In genomic region chr14:76948213-76948947, GRCh38 we compare ENCODE assay signal across 1 cellular context.
A peak's percentile ranks its signal among the peaks of the same experiment; 100 is the strongest.
TF ChIP-seq lines count a peak whose summit lies in the region.

No MANE protein-coding gene starts in this region.

TF ChIP-seq in HepG2, 621 proteins besides CTCF, POLR2A, EP300 and RAD21 (continued from another document and continues in another):
- TF ChIP-seq POGK (CRISPR knock-in tag; conservative IDR thresholded peaks at IDR 0.05) (no peak), ZNF280D (CRISPR knock-in tag; IDR thresholded peaks at IDR 0.05) (0 out of 2 replicates have a peak, but pooled peaks have one; percentile 71), ZNF597 (CRISPR knock-in tag; IDR thresholded peaks at IDR 0.05) (no peak), GPN1 (CRISPR knock-in tag; IDR thresholded peaks at IDR 0.05; ENCODE audit: borderline replicate concordance) (no peak), HBP1 (CRISPR knock-in tag; IDR thresholded peaks at IDR 0.05; ENCODE audit: low read depth) (no peak), ZBTB8A (CRISPR knock-in tag; IDR thresholded peaks at IDR 0.05; ENCODE audit: borderline replicate concordance, low read depth) (no peak), HNRNPK (IDR thresholded peaks at IDR 0.05; ENCODE audit: low read depth, low read length, poor library complexity, severe bottlenecking) (no peak), ELF1 (CRISPR knock-in tag; IDR thresholded peaks at IDR 0.05) (no peak), HNF1B (CRISPR knock-in tag; IDR thresholded peaks at IDR 0.05) (no peak), ZNF33B (CRISPR knock-in tag; IDR thresholded peaks at IDR 0.05) (no peak), TFDP1 (CRISPR knock-in tag; IDR thresholded peaks at IDR 0.05; ENCODE audit: borderline replicate concordance) (peak; percentile 22; the same call in 1 of the 2 replicates), BCL3 (CRISPR knock-in tag; IDR thresholded peaks at IDR 0.05) (no peak), TBX2 (CRISPR knock-in tag; IDR thresholded peaks at IDR 0.05; ENCODE audit: borderline replicate concordance) (no peak; the same call in 1 of the 2 replicates), ZNF556 (CRISPR knock-in tag; IDR thresholded peaks at IDR 0.05; ENCODE audit: borderline replicate concordance) (no peak), PRDM15 (CRISPR knock-in tag; IDR thresholded peaks at IDR 0.05) (no peak), GATAD2A (CRISPR knock-in tag; IDR thresholded peaks at IDR 0.05) (peak; percentile 45; the same call in 1 of the 2 replicates), ZNF318 (CRISPR knock-in tag; IDR thresholded peaks at IDR 0.05) (no peak), ZNF530 (CRISPR knock-in tag; IDR thresholded peaks at IDR 0.05; ENCODE audit: low read depth) (no peak), ZNF274 (CRISPR knock-in tag; IDR thresholded peaks at IDR 0.05) (no peak), CBFB (CRISPR knock-in tag; IDR thresholded peaks at IDR 0.05) (no peak), GMEB2 (CRISPR knock-in tag; IDR thresholded peaks at IDR 0.05; ENCODE audit: low read depth) (no peak), MEIS2 (CRISPR knock-in tag; IDR thresholded peaks at IDR 0.05) (no peak)
